Comparison of ENCODE assay signal across 1 cellular context in genomic region chr16:89729863-89730574, GRCh38.
TF ChIP-seq lines count a peak whose summit lies in the region.

No MANE protein-coding gene starts in this region.

TF ChIP-seq in K562, 482 proteins besides CTCF, POLR2A, EP300 and RAD21:
- TF ChIP-seq SMAD1 (IDR thresholded peaks at IDR 0.05; ENCODE audit: low read depth, low read length, partially characterized antibody) (no peak), ZNF766 (CRISPR knock-in tag; conservative IDR thresholded peaks at IDR 0.05) (no peak), NR3C1 (CRISPR knock-in tag; IDR thresholded peaks at IDR 0.05) (no peak), NFIC (IDR thresholded peaks at IDR 0.05) (peak; percentile 27; the same call in 1 of the 2 replicates), MED1 (CRISPR knock-in tag; IDR thresholded peaks at IDR 0.05; ENCODE audit: borderline replicate concordance) (no peak), LEF1 (IDR thresholded peaks at IDR 0.05) (no peak), CHD7 (IDR thresholded peaks at IDR 0.05; ENCODE audit: low read depth, low read length) (no peak), ZNF511 (CRISPR knock-in tag; IDR thresholded peaks at IDR 0.05) (no peak), E2F3 (CRISPR knock-in tag; IDR thresholded peaks at IDR 0.05) (no peak)
